In the genomic region with DNA sequence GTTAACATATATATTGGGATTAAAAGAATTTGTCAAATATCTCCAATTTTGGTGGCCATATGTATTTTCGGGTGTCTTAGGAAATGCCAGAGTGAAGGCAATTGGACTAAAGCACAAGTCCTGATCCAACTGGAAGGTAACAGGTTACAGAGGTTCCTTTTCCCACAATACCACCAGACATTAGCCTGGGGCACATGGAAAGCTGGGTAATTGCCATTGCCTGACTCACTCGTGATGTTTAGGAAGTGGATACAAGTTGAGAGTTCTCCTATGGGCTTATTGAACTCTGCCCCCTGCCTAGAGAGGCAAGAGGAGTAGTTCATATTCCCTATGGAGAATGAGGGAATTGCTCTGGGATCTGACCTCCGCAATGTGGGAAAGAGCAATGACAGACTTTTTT, we compare ENCODE assay signal across 13 cellular contexts. TPM values are rescaled to one million over a fixed set of nuclear protein-coding genes. Genes with fewer than 3 reads are reported as not detected.
"Had no signal": no experiment of that assay in that cellular context is flagged by ENCODE, and none has a peak within 500 bp of the region (broad histone marks: within the 10 kb centered on the region; RNA-seq: fewer than 3 reads in every experiment).

No MANE protein-coding gene starts in this region.

- H3K36me3 Mint-ChIP-seq: naive thymus-derived CD8-positive, alpha-beta T cell had no signal

- H3K27ac ChIP-seq: colonic mucosa had no signal

- H3K4me3 ChIP-seq: colonic mucosa, mucosa of descending colon had no signal

- ATAC-seq: left lobe of liver; mucosa of descending colon; naive thymus-derived CD8-positive, alpha-beta T cell; right cardiac atrium had no signal

- H3K4me1 ChIP-seq: colonic mucosa had no signal

- H3K9me3 ChIP-seq: colonic mucosa, mucosa of descending colon had no signal

- DNase-seq: colonic mucosa; dermis blood vessel endothelial cell; foreskin melanocyte; head of caudate nucleus; hippocampal formation; mucosa of descending colon; naive thymus-derived CD8-positive, alpha-beta T cell; right cardiac atrium; small intestine; stimulated activated CD4-positive, alpha-beta T cell treated with anti-CD3 and anti-CD28 coated beads, Interleukin-12 subunit alpha, Interleukin-12 subunit beta, amount 100 ng/mL, for 4 hours; stimulated activated naive CD4-positive, alpha-beta T cell treated with Interleukin-2 at 50 U/mL for 16 hours had no signal

- H3K9me3 Mint-ChIP-seq: naive thymus-derived CD8-positive, alpha-beta T cell had no signal

- H3K36me3 ChIP-seq: colonic mucosa had no signal

- H3K27ac Mint-ChIP-seq: naive thymus-derived CD8-positive, alpha-beta T cell had no signal

- H3K4me3 Mint-ChIP-seq: naive thymus-derived CD8-positive, alpha-beta T cell had no signal

RNA-seq across cellular contexts. Expression of a gene that starts 5.7 kb away (rescaled TPM):
- total RNA-seq: osteocyte had no signal
